ENCODE assay signal across 20 cellular contexts in the genomic region with DNA sequence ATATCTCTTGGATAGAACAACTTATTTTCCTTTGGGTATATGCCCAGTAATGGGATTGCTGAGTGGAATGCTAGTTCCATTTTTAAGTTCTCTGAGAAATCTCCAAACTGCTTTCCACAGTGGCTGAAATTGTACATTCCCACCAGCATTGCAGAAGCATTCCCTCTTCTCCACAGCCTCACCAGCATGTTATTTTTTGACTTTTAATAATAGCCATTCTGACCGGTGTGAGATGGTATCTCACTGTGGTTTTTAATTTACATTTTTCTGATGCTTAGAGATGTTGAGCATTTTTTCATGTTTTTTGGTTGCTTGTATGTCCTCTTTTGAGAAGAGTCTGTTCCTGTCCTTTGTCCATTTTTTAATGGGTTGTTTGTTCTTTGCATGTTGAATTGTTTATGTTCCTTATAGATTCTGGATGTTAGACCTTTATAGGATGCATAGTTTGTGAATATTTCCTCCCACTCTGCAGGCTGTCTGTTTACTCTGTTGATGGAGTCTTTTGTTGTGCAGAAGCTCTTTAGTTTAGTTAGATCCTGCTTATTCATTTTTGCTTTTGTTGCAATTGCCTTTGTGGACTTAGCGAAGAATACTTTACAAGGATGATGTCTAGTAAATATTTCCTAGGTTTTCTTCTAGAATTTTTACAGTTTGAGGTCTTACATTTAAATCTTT.
"Had no signal": no experiment of that assay in that cellular context is flagged by ENCODE, and none has a peak within 500 bp of the region (broad histone marks: within the 10 kb centered on the region; RNA-seq: fewer than 3 reads in every experiment).

No MANE protein-coding gene starts in this region.

- ATAC-seq: activated CD4-positive, alpha-beta T cell treated with anti-CD3 and anti-CD28 coated beads for 36 hours; left lung; naive thymus-derived CD4-positive, alpha-beta T cell; right lobe of liver; stimulated activated memory B cell treated with anti-CD40 and anti-IgM and Interleukin-4, amounts not matched to agents 10 μg/mL and 1 μg/mL and 100 μg/mL, for 72 hours had no signal

- DNase-seq: activated B cell treated with CpG ODN at 0.5 μM for 24 hours; activated CD4-positive, alpha-beta T cell treated with anti-CD3 and anti-CD28 coated beads for 36 hours; activated CD4-positive, alpha-beta T cell treated with anti-CD3 and anti-CD28 coated beads, Interleukin-2, amount 50 U/mL, for 4 hours; activated CD8-positive, alpha-beta memory T cell treated with anti-CD3 and anti-CD28 coated beads, Interleukin-2, amount 50 U/mL, for 48 hours; activated naive CD4-positive, alpha-beta T cell treated with Interleukin-2 at 50 U/mL for 16 hours; activated naive CD8-positive, alpha-beta T cell treated with anti-CD3 and anti-CD28 coated beads for 36 hours; activated T-cell treated with anti-CD3 and anti-CD28 coated beads, Interleukin-2, amount 50 U/mL, for 48 hours; amniotic stem cell; effector CD4-positive, alpha-beta T cell; hippocampal formation; kidney glomerular epithelial cell; left lung; naive thymus-derived CD4-positive, alpha-beta T cell; posterior cingulate gyrus; right lobe of liver; small intestine; stimulated activated CD4-positive, alpha-beta T cell treated with anti-CD3 and anti-CD28 coated beads, Interleukin-2, amount 100 ng/mL, for 24 hours; T1000; testis had no signal
